Comparison of ENCODE assay signal across 9 cellular contexts in genomic region chr2:177783835-177784448, GRCh38.
A peak's percentile ranks its signal among the peaks of the same experiment; 100 is the strongest.
DNase-seq lines count a peak whose midpoint lies in the region; ATAC-seq, FAIRE-seq and TF ChIP-seq lines count a peak whose summit lies in the region.
"Had no signal": no experiment of that assay in that cellular context is flagged by ENCODE, and none has a peak within 500 bp of the region (broad histone marks: within the 10 kb centered on the region; RNA-seq: fewer than 3 reads in every experiment).

No MANE protein-coding gene starts in this region.

- H3K4me3 ChIP-seq in pancreas, result no peak overlapping the region

- 72 to 79% methylated on average over 2 of the region's 2 CpGs for WGBS in pancreas, 2 donors

- peaks cover 9% of the 10 kb centered on the region for H3K9me3 Mint-ChIP-seq in activated CD4-positive, alpha-beta T cell treated with anti-CD3 and anti-CD28 coated beads, Interleukin-2, amount 10 ng/mL, durations not matched to agents 24 days and 14 days
- H3K9me3 Mint-ChIP-seq in activated naive CD8-positive, alpha-beta T cell (ENCODE audit: low read depth), result no peaks in the 10 kb centered on the region
- H3K9me3 Mint-ChIP-seq: activated B cell treated with CpG ODN at 0.5 μM for 24 hours had no signal

- no peaks in the 10 kb centered on the region for H3K36me3 Mint-ChIP-seq in activated CD4-positive, alpha-beta T cell treated with anti-CD3 and anti-CD28 coated beads, Interleukin-2, amount 10 ng/mL, durations not matched to agents 24 days and 14 days (ENCODE audit: low read depth)
- no peaks in the 10 kb centered on the region for H3K36me3 Mint-ChIP-seq in activated naive CD8-positive, alpha-beta T cell

- no peaks in the 10 kb centered on the region for H3K36me3 ChIP-seq in pancreas

- no peaks in the 10 kb centered on the region for H3K4me1 ChIP-seq in pancreas

- no peak for TF ChIP-seq CTCF in pancreas (IDR thresholded peaks at IDR 0.05)

- H3K27me3 Mint-ChIP-seq in activated CD4-positive, alpha-beta T cell treated with anti-CD3 and anti-CD28 coated beads, Interleukin-2, amount 10 ng/mL, durations not matched to agents 24 days and 14 days, result peaks cover 2% of the 10 kb centered on the region
- H3K27me3 Mint-ChIP-seq in activated naive CD8-positive, alpha-beta T cell, result no peaks in the 10 kb centered on the region

- no peak overlapping the region for H3K27ac Mint-ChIP-seq in activated CD4-positive, alpha-beta T cell treated with anti-CD3 and anti-CD28 coated beads, Interleukin-2, amount 10 ng/mL, durations not matched to agents 24 days and 14 days
- H3K27ac Mint-ChIP-seq in activated naive CD8-positive, alpha-beta T cell, result peak overlapping the region; percentile 46
- H3K27ac Mint-ChIP-seq: activated B cell treated with CpG ODN at 0.5 μM for 24 hours had no signal

- no peaks in the 10 kb centered on the region for H3K9me3 ChIP-seq in pancreas

- H3K27me3 ChIP-seq in pancreas, result no peaks in the 10 kb centered on the region

- intact Hi-C loops in activated CD4-positive, alpha-beta T cell treated with anti-CD3 and anti-CD28 coated beads, Interleukin-2, amount 10 ng/mL, durations not matched to agents 24 days and 14 days (cut with micrococcal nuclease), result no loop called here
- intact Hi-C loops in pancreas (cut with DNase I), result no loop called here

- peaks cover 22% of the 10 kb centered on the region for H3K4me1 Mint-ChIP-seq in activated CD4-positive, alpha-beta T cell treated with anti-CD3 and anti-CD28 coated beads, Interleukin-2, amount 10 ng/mL, durations not matched to agents 24 days and 14 days
- H3K4me1 Mint-ChIP-seq in activated naive CD8-positive, alpha-beta T cell (ENCODE audit: low read depth), result peaks cover 35% of the 10 kb centered on the region

- H3K4me3 Mint-ChIP-seq in activated CD4-positive, alpha-beta T cell treated with anti-CD3 and anti-CD28 coated beads, Interleukin-2, amount 10 ng/mL, durations not matched to agents 24 days and 14 days, result peak overlapping the region; percentile 49
- peak overlapping the region; percentile 62 for H3K4me3 Mint-ChIP-seq in activated naive CD8-positive, alpha-beta T cell
- H3K4me3 Mint-ChIP-seq: activated B cell treated with CpG ODN at 0.5 μM for 24 hours had no signal

- peak; percentile 65 for DNase-seq in activated CD4-positive, alpha-beta T cell treated with anti-CD3 and anti-CD28 coated beads, Interleukin-2, amount 10 ng/mL, durations not matched to agents 24 days and 14 days
- no peak for DNase-seq in activated CD4-positive, alpha-beta T cell treated with anti-CD3 and anti-CD28 coated beads, Interleukin-2, amount 50 U/mL, for 4 hours
- DNase-seq in pancreas (no peak), NCI-H1436 treated with DMSO at 0.1 percent for 48 hours (lab: John Stamatoyannopoulos, UW) (no peak), NCI-H2107 (lab: John Stamatoyannopoulos, UW) (no peak), SK-N-DZ (ENCODE audit: low spot score) (no peak)
- DNase-seq: activated B cell treated with CpG ODN at 0.5 μM for 24 hours had no signal

- peak overlapping the region in 1 of 4 donors; percentile 14 for H3K27ac ChIP-seq in pancreas

- ATAC-seq in HG03520 (IDR thresholded peaks at IDR 0.05; ENCODE audit: unreplicated experiment) (peak; percentile 98), pancreas (peak in 3 of 4 donors; percentile 38 to 81 (median 64))

- FAIRE-seq in pancreas (lab: Jason Lieb, UNC), result no peak
